ENCODE assay signal across 8 cellular contexts in the genomic region with DNA sequence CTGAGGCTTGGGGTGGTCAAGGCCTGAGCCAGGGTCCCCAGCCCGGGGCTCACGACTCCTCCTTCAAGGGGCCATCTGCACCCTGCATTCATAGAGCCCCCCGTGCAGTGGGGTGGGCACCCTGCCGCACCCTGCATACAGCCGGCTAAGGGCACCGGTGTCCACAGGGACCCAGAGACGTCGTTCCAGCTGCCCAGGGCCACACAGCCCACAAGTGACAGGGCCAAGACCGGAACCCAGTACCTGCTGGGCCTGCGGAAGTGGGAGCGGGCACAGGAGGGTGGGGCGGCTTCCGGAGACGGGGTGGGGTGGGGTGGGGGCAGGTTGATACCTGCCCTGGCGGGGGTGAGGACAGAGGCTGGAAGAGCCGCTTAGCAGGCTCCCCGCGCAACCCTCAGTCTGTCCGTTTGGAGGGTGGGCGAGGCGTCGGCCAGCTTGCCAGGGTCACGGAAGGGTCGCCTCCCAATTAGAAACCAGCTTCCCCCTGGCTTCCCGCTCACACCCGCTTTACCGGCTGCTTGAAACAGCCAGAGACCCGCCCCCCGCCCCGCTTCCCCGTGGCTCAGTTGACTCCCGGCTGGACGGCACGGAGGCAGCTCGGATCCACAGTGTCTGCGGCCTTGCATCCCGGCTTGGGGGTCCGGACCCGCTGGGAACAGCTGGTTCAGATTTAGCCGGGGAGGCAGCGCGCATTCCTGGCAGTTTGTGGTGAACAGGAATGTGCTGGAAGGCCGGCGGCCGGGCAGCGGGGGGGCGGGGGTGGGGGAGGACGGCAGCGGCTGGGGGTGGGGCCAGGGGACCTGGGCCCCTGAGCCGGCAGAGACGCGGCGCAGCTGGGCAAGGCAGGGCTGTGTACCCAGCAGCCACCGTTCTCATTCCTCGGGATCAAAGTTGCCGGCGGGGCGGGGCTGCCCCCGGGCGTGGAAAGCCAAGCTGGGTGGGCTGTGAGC. TPM values are rescaled to one million over a fixed set of nuclear protein-coding genes. Genes with fewer than 3 reads are reported as not detected.
A peak's percentile ranks its signal among the peaks of the same experiment; 100 is the strongest.
DNase-seq lines count a peak whose midpoint lies in the region; ATAC-seq, FAIRE-seq and TF ChIP-seq lines count a peak whose summit lies in the region.

No MANE protein-coding gene starts in this region.

- H3K4me1 Mint-ChIP-seq in glutamatergic neuron (ENCODE audit: low read depth, unreplicated experiment): no peaks in the 10 kb centered on the region

- WGBS in pancreas, 2 donors: 2% methylated on average over 52 to 60 of the region's 60 CpGs

- H3K4me3 ChIP-seq in AG09309 (ENCODE audit: control insufficient read depth, low read depth, low read length) (peak overlapping the region; percentile 93), pancreas (peak overlapping the region; percentile 52 to 85 (median 76))

- no peaks in the 10 kb centered on the region for H3K9me3 ChIP-seq in pancreas

- TF ChIP-seq POLR2A in GM18526 (IDR thresholded peaks at IDR 0.05; ENCODE audit: extremely low read depth, insufficient read length): peak; percentile 57

- no peaks in the 10 kb centered on the region for H3K36me3 Mint-ChIP-seq in glutamatergic neuron (ENCODE audit: unreplicated experiment)

- H3K9me3 Mint-ChIP-seq in glutamatergic neuron (ENCODE audit: unreplicated experiment): peaks cover under 1% of the 10 kb centered on the region

- no peaks in the 10 kb centered on the region for H3K4me1 ChIP-seq in pancreas

- intact Hi-C loops in pancreas (cut with DNase I): no loop called here

- ATAC-seq in pancreas (peak; percentile 75 to 79 (median 78)), HG03442 (IDR thresholded peaks at IDR 0.05; ENCODE audit: unreplicated experiment) (no peak)

- H3K27me3 ChIP-seq in pancreas: no peaks in the 10 kb centered on the region

- H3K4me3 Mint-ChIP-seq in glutamatergic neuron (ENCODE audit: unreplicated experiment): peak overlapping the region; percentile 73

- FAIRE-seq in pancreas (lab: Jason Lieb, UNC): no peak

- peaks cover 1% of the 10 kb centered on the region for H3K27me3 Mint-ChIP-seq in glutamatergic neuron (ENCODE audit: unreplicated experiment)

- H3K36me3 ChIP-seq in pancreas: peaks cover 0 to 13% (median 0%) of the 10 kb centered on the region in 3 donors

- no peak overlapping the region for H3K27ac Mint-ChIP-seq in glutamatergic neuron (ENCODE audit: unreplicated experiment)

- TF ChIP-seq CTCF in AG09309 (IDR thresholded peaks at IDR 0.05; ENCODE audit: control insufficient read depth, insufficient read depth, low read depth, low read length, missing control alignments) (no peak), glutamatergic neuron (IDR thresholded peaks at IDR 0.05; ENCODE audit: partially characterized antibody, unreplicated experiment) (no peak), pancreas (IDR thresholded peaks at IDR 0.05) (no peak)

- peak overlapping the region; percentile 47 to 94 (median 82) for H3K27ac ChIP-seq in pancreas

- DNase-seq in AG09309 (ENCODE audit: low read depth) (peak; percentile 89), glutamatergic neuron (no peak), pancreas (peak; percentile 71 to 89 (median 80)), NCI-H446 (lab: John Stamatoyannopoulos, UW) (no peak)
- peak; percentile 49 for DNase-seq in activated naive CD4-positive, alpha-beta T cell treated with anti-CD3 and anti-CD28 coated beads, Interleukin-2, amount 50 U/mL, for 16 hours

TF ChIP-seq in PFSK-1, 5 proteins besides CTCF, POLR2A, EP300 and RAD21:
- TF ChIP-seq FOXP2 (optimal IDR thresholded peaks at IDR 0.05; ENCODE audit: borderline replicate concordance, extremely low read depth, extremely low read length, insufficient read depth): peak; percentile 75
- TF ChIP-seq, protein P1, sequence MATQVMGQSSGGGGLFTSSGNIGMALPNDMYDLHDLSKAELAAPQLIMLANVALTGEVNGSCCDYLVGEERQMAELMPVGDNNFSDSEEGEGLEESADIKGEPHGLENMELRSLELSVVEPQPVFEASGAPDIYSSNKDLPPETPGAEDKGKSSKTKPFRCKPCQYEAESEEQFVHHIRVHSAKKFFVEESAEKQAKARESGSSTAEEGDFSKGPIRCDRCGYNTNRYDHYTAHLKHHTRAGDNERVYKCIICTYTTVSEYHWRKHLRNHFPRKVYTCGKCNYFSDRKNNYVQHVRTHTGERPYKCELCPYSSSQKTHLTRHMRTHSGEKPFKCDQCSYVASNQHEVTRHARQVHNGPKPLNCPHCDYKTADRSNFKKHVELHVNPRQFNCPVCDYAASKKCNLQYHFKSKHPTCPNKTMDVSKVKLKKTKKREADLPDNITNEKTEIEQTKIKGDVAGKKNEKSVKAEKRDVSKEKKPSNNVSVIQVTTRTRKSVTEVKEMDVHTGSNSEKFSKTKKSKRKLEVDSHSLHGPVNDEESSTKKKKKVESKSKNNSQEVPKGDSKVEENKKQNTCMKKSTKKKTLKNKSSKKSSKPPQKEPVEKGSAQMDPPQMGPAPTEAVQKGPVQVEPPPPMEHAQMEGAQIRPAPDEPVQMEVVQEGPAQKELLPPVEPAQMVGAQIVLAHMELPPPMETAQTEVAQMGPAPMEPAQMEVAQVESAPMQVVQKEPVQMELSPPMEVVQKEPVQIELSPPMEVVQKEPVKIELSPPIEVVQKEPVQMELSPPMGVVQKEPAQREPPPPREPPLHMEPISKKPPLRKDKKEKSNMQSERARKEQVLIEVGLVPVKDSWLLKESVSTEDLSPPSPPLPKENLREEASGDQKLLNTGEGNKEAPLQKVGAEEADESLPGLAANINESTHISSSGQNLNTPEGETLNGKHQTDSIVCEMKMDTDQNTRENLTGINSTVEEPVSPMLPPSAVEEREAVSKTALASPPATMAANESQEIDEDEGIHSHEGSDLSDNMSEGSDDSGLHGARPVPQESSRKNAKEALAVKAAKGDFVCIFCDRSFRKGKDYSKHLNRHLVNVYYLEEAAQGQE (IDR thresholded peaks at IDR 0.05; ENCODE audit: insufficient read depth in 1 of 2, low read depth in 2 of 2, low read length in 2 of 2): peak in 1 of 2 experiments; percentile 28; a peak in 1 of 4 replicates
- peak; percentile 11; the same call in 1 of the 2 replicates for TF ChIP-seq SIN3A (IDR thresholded peaks at IDR 0.05; ENCODE audit: borderline replicate concordance, insufficient read depth, low read length)
- no peak for TF ChIP-seq POLR2AphosphoS5 (IDR thresholded peaks at IDR 0.05; ENCODE audit: low read depth, low read length)
- TF ChIP-seq TAF1 (IDR thresholded peaks at IDR 0.05; ENCODE audit: borderline replicate concordance, insufficient read depth, low read length): no peak

RNA-seq across cellular contexts. Expression of gene CNN2, which starts 1.8 kb away (rescaled TPM):
- 109 TPM for polyA plus RNA-seq in PFSK-1 (2012; ENCODE audit: insufficient read length, low read depth)
- total RNA-seq in glutamatergic neuron (ENCODE audit: unreplicated experiment) (117 TPM), pancreas (10 to 100 TPM; 46.4 to 73.8 (median 56.2) TPM)
- polyA plus RNA-seq in pancreas: 10 to 100 TPM; 20.4 to 40.9 TPM

RNA-seq across cellular contexts. Expression of gene RNU6-2, which starts 6.9 kb away (rescaled TPM):
- not detected for polyA plus RNA-seq in PFSK-1 (2012; ENCODE audit: insufficient read length, low read depth)
- not detected for total RNA-seq in glutamatergic neuron (ENCODE audit: unreplicated experiment)
- total RNA-seq in pancreas: not detected
- not detected for polyA plus RNA-seq in pancreas

RNA-seq across cellular contexts. Expression of gene TMEM259, which starts 7.3 kb away (rescaled TPM):
- 226 TPM for polyA plus RNA-seq in PFSK-1 (2012; ENCODE audit: insufficient read length, low read depth)
- 222 TPM for total RNA-seq in glutamatergic neuron (ENCODE audit: unreplicated experiment)
- 10 to 100 TPM; 65.9 to 99.1 (median 83.7) TPM for total RNA-seq in pancreas
- 100 to 1,000 TPM; 385 to 448 TPM for polyA plus RNA-seq in pancreas

RNA-seq across cellular contexts. Expression of gene ABCA7, which starts 11.7 kb away (rescaled TPM):
- 6.5 TPM for polyA plus RNA-seq in PFSK-1 (2012; ENCODE audit: insufficient read length, low read depth)
- 110 TPM for total RNA-seq in glutamatergic neuron (ENCODE audit: unreplicated experiment)
- 10 to 100 TPM in 4 of 6 donors, 1 to 10 TPM in 2; 6.9 to 27.0 (median 16.0) TPM for total RNA-seq in pancreas
- 100 to 1,000 TPM in 1 of 2 donors, 10 to 100 TPM in 1; 60.9 to 131 TPM for polyA plus RNA-seq in pancreas

RNA-seq across cellular contexts. Expression of gene GRIN3B, which starts 28.0 kb away (rescaled TPM):
- polyA plus RNA-seq in PFSK-1 (2012; ENCODE audit: insufficient read length, low read depth): 0.58 TPM
- total RNA-seq in glutamatergic neuron (ENCODE audit: unreplicated experiment): 0.93 TPM
- not detected for total RNA-seq in pancreas
- under 1 TPM; 0.08 to 0.09 TPM for polyA plus RNA-seq in pancreas

Comparison
In these comparisons a context has a peak if more than half of its experiments do, and no peak if none do; other contexts are left out.
1. DNase-seq: peak in AG09309 (single experiment), activated naive CD4-positive, alpha-beta T cell treated with anti-CD3 and anti-CD28 coated beads, Interleukin-2, amount 50 U/mL, for 16 hours (single experiment) and pancreas (6 of 6); none in glutamatergic neuron (single experiment) and NCI-H446 (0 of 2).